In the genomic region with DNA sequence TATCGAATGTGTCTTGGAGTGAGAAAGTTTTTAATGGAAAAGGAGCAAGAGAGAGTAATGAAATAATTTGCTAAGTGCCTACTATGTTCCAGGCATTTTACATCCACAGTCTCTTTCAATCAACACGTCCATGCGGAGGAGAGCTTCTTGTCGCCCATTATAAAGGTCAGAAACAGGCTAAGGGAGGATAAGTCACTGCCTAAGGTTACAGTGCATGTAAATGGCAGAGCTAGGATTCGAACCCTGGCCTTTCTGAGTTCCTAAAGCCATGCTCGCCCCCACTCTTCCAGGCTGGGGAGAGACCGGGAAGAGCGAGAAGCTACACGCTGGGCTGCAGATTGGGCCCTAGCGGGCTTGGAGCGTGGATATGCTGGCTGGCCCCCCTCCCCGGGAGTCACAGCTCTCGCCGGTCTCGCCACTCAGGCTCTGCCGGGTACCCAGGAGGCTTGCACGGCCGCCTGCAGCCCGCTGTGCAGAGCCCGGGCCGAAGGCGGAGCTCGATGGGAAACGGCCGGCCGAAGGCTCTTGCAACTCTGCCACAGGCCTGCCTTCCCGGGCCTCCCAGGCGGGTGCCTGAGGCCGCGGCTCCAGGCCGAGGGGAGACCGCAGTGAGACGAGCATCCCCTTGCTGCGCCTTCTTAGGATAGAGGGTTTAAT, we compare ENCODE assay signal across 9 cellular contexts. TPM values are rescaled to one million over a fixed set of nuclear protein-coding genes. Genes with fewer than 3 reads are reported as not detected.
DNase-seq lines count a peak whose midpoint lies in the region; ATAC-seq, FAIRE-seq and TF ChIP-seq lines count a peak whose summit lies in the region.
"Had no signal": no experiment of that assay in that cellular context is flagged by ENCODE, and none has a peak within 500 bp of the region (broad histone marks: within the 10 kb centered on the region; RNA-seq: fewer than 3 reads in every experiment).

No MANE protein-coding gene starts in this region.

- no peak overlapping the region for H2BK120ac ChIP-seq in mesenchymal stem cell (ENCODE audit: low read depth, low read length)

- POLR2A ChIA-PET in HEK293 (lab: Yijun Ruan, JAX), result interaction anchor here (0.6 to 1.2 kb wide), 5 partner anchors 30 to 141 kb away, joined by 3 to 4 read pairs (median 3); no protein-coding TSS in a partner anchor

- H3K4me1 ChIP-seq in HEK293 (ENCODE audit: control insufficient read depth, insufficient read depth, low read length), result peaks cover 30% of the 10 kb centered on the region
- peaks cover 37% of the 10 kb centered on the region for H3K4me1 ChIP-seq in mesenchymal stem cell (ENCODE audit: control insufficient read depth, insufficient read depth, low read depth, low read length)

- H3K79me1 ChIP-seq in mesenchymal stem cell (replicated peaks; ENCODE audit: low read length, poor library complexity, severe bottlenecking), result no peaks in the 10 kb centered on the region

- no peak overlapping the region for H3K4ac ChIP-seq in mesenchymal stem cell (ENCODE audit: low read depth in 1 of 2, low read length in 2 of 2)

- H2AFZ ChIP-seq in mesenchymal stem cell (ENCODE audit: low read depth, low read length), result no peak overlapping the region

- 7% methylated on average over 27 of the region's 34 CpGs for WGBS in mesenchymal stem cell

- H3K4me3 ChIP-seq in HEK293 (ENCODE audit: low read depth, low read length) (no peak overlapping the region), mesenchymal stem cell (ENCODE audit: insufficient read depth in 1 of 2, low read depth in 1 of 2, low read length in 2 of 2) (peak overlapping the region in 1 of 2 experiments; percentile 64)

- H2BK12ac ChIP-seq in mesenchymal stem cell (ENCODE audit: low read length in 2 of 2), result no peak overlapping the region

- H2BK5ac ChIP-seq in mesenchymal stem cell (ENCODE audit: low read depth, low read length, poor library complexity, severe bottlenecking), result no peak overlapping the region

- peak overlapping the region; percentile 87 for H3K27ac ChIP-seq in HEK293 (ENCODE audit: extremely low read depth, low read depth, low read length)
- no peak overlapping the region for H3K27ac ChIP-seq in mesenchymal stem cell (ENCODE audit: low read length, poor library complexity, severe bottlenecking)

- no peak overlapping the region for H2BK15ac ChIP-seq in mesenchymal stem cell (ENCODE audit: low read depth, poor library complexity, severe bottlenecking)

- DNase-seq in AG20443 (ENCODE audit: low spot score), result peak; percentile 71
- DNase-seq in astrocyte of the hippocampus (ENCODE audit: low read depth, low spot score), result peak; percentile 86
- no peak for DNase-seq in mesenchymal stem cell
- DNase-seq in GM19238 (ENCODE audit: insufficient read length, low spot score), result no peak
- no peak for DNase-seq in stimulated activated CD8-positive, alpha-beta memory T cell treated with anti-CD3 and anti-CD28 coated beads, Interleukin-4, amount 100 ng/mL, for 48 hours
- DNase-seq in GM12891 (ENCODE audit: insufficient read length, low spot score), result no peak
- DNase-seq: activated CD4-positive, CD25-positive, alpha-beta regulatory T cell had no signal

- no peak overlapping the region for H3K9ac ChIP-seq in mesenchymal stem cell (ENCODE audit: low read length)

- H3K23ac ChIP-seq in mesenchymal stem cell (ENCODE audit: low read length in 2 of 2), result peak overlapping the region in 1 of 2 experiments; percentile 66

- H4K91ac ChIP-seq in mesenchymal stem cell (ENCODE audit: low read length), result no peak overlapping the region

- H3K18ac ChIP-seq in mesenchymal stem cell (ENCODE audit: low read depth in 1 of 2, low read length in 2 of 2), result no peak overlapping the region

- H4K8ac ChIP-seq in mesenchymal stem cell (ENCODE audit: low read length), result no peak overlapping the region

- H3K4me2 ChIP-seq in mesenchymal stem cell (ENCODE audit: low read length, poor library complexity, severe bottlenecking), result peak overlapping the region; percentile 55

- no peak for TF ChIP-seq POLR2A in GM12891 (IDR thresholded peaks at IDR 0.05; ENCODE audit: low read depth, low read length)

- no peak overlapping the region for H3K14ac ChIP-seq in mesenchymal stem cell (ENCODE audit: low read length in 2 of 2)

- H3K27me3 ChIP-seq in mesenchymal stem cell (ENCODE audit: control insufficient read depth in 1 of 2, insufficient read depth in 1 of 2, low read length in 2 of 2), result peaks cover 88 to 94% of the 10 kb centered on the region in 2 experiments

- no peak overlapping the region for H2AK5ac ChIP-seq in mesenchymal stem cell (ENCODE audit: low read length, severe bottlenecking)

- no peak for FAIRE-seq in GM12891 (lab: Jason Lieb, UNC)

- H3K9me3 ChIP-seq in HEK293 (ENCODE audit: control insufficient read depth, insufficient read depth, low read depth, low read length), result no peaks in the 10 kb centered on the region
- H3K9me3 ChIP-seq in mesenchymal stem cell (ENCODE audit: control insufficient read depth, low read length), result no peaks in the 10 kb centered on the region

- TF ChIP-seq CTCF in HEK293 (tag by site-specific recombination; IDR thresholded peaks at IDR 0.05), result no peak

- CTCF ChIA-PET in HEK293 (lab: Yijun Ruan, JAX), result interaction anchor here (0.7 to 1.1 kb wide), 2 partner anchors 50 to 236 kb away, joined by 4 read pairs; no protein-coding TSS in a partner anchor

- ATAC-seq in GM21529 (IDR thresholded peaks at IDR 0.05; ENCODE audit: unreplicated experiment), result no peak

- no peaks in the 10 kb centered on the region for H3K36me3 ChIP-seq in HEK293 (ENCODE audit: control insufficient read depth in 2 of 2, insufficient read depth in 1 of 2, low read length in 2 of 2)
- no peaks in the 10 kb centered on the region for H3K36me3 ChIP-seq in mesenchymal stem cell (ENCODE audit: control insufficient read depth in 1 of 2, insufficient read depth in 2 of 2, low read depth in 1 of 2, low read length in 2 of 2)

TF ChIP-seq in HEK293, 187 proteins besides CTCF, POLR2A, EP300 and RAD21 (continues in another document):
- TF ChIP-seq ZNF292 (tag by site-specific recombination; IDR thresholded peaks at IDR 0.05; ENCODE audit: borderline replicate concordance, low read depth) (no peak), ZNF629 (tag by site-specific recombination; IDR thresholded peaks at IDR 0.05) (no peak), ZBTB26 (tag by site-specific recombination; optimal IDR thresholded peaks at IDR 0.05) (no peak), ZSCAN16 (tag by site-specific recombination; IDR thresholded peaks at IDR 0.05) (peak; percentile 68; the same call in 1 of the 2 replicates), ZNF341 (tag by site-specific recombination; IDR thresholded peaks at IDR 0.05; ENCODE audit: low read depth) (peak; percentile 84), ZIC2 (tag by site-specific recombination; IDR thresholded peaks at IDR 0.05) (peak; percentile 62)
- TF ChIP-seq, protein P1, sequence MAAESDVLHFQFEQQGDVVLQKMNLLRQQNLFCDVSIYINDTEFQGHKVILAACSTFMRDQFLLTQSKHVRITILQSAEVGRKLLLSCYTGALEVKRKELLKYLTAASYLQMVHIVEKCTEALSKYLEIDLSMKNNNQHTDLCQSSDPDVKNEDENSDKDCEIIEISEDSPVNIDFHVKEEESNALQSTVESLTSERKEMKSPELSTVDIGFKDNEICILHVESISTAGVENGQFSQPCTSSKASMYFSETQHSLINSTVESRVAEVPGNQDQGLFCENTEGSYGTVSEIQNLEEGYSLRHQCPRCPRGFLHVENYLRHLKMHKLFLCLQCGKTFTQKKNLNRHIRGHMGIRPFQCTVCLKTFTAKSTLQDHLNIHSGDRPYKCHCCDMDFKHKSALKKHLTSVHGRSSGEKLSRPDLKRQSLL (tag by site-specific recombination; IDR thresholded peaks at IDR 0.05), result no peak

TF ChIP-seq in GM12891, 5 proteins besides CTCF, POLR2A, EP300 and RAD21:
- TF ChIP-seq PAX5 (IDR thresholded peaks at IDR 0.05; ENCODE audit: insufficient read depth, low read length, severe bottlenecking) (no peak), TAF1 (IDR thresholded peaks at IDR 0.05; ENCODE audit: low read depth, low read length) (no peak), POU2F2 (IDR thresholded peaks at IDR 0.05; ENCODE audit: low read depth, low read length) (no peak), POLR2AphosphoS5 (IDR thresholded peaks at IDR 0.05; ENCODE audit: low read depth, low read length) (no peak), SPI1 (IDR thresholded peaks at IDR 0.05; ENCODE audit: low read depth, low read length) (no peak)

RNA-seq across cellular contexts. Expression of gene LHX2, which starts 0.8 kb away (rescaled TPM):
- polyA plus RNA-seq in mesenchymal stem cell (2013, experiment 1 of 2), result not detected
- 0.05 TPM for polyA plus RNA-seq in mesenchymal stem cell (2013, experiment 2 of 2)
- 4.1 TPM for polyA plus RNA-seq in GM12891 (2012; ENCODE audit: low read depth, missing spikeins)

Comparison
In these comparisons a context has a peak if more than half of its experiments do, and no peak if none do; other contexts are left out.
1. DNase-seq: peak in AG20443 (single experiment) and astrocyte of the hippocampus (single experiment); none in mesenchymal stem cell (single experiment), GM19238 (single experiment), stimulated activated CD8-positive, alpha-beta memory T cell treated with anti-CD3 and anti-CD28 coated beads, Interleukin-4, amount 100 ng/mL, for 48 hours (single experiment) and GM12891 (single experiment).